8 cellular contexts compared by ENCODE assay signal in the genomic region with DNA sequence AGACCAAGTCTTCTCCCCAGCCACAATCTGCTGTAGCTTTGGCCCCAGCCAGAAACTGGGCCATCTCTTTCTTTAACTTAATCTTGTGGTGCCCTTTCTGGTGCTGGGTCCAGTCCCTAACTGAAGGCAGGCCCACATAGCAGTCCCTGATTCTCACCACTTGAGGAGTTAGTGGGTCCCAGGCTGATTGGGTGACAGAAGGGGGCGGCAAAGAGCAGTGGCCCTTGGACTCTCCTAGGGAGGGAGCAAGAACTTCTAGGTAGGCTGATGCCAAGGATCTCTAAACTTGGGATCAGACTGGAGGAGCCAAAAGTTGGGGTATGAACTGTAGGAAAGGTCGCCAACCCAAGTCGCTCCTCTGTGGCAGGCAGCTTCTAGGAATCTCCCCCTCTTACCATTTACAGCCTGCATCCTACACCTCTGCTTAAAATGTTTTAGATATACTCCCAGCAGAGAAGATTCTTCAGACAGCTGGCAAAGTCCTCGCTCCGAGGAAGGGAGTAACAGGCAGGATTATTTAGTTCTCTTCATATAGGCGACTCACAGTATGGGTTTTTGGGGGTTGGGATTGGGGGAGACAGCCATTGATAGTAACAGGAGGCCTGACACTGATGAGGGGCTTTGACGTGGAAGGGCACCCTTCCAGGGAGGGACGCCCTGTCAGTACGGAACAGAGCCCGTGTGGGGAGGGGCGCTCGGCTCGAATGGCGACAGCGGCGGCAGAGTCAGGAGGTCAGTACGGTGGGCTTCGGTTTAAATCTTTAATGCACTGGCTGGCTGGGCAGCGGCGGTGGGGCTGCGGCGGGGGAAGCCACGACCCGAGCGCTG. TPM values are rescaled to one million over a fixed set of nuclear protein-coding genes. Genes with fewer than 3 reads are reported as not detected.
DNase-seq lines count a peak whose midpoint lies in the region; ATAC-seq and TF ChIP-seq lines count a peak whose summit lies in the region.

No MANE protein-coding gene starts in this region.

- TF ChIP-seq CTCF in activated B cell treated with CpG ODN at 0.5 μM for 24 hours (IDR thresholded peaks at IDR 0.05) = no peak
- TF ChIP-seq CTCF in chondrocyte (IDR thresholded peaks at IDR 0.05) = peak; percentile 84

- CTCF ChIA-PET in activated B cell treated with CpG ODN at 0.5 μM for 24 hours (lab: Charles Lee) = interaction anchor here (1.0 to 3.9 kb wide), 5 partner anchors 17 to 52 kb away, joined by 3 to 14 read pairs (median 5); a partner anchor contains a TSS

- peak overlapping the region; percentile 62 for H3K27ac Mint-ChIP-seq in activated B cell treated with CpG ODN at 0.5 μM for 24 hours
- H3K27ac Mint-ChIP-seq in chondrocyte (ENCODE audit: unreplicated experiment) = peak overlapping the region; percentile 97

- H3K4me3 Mint-ChIP-seq in activated B cell treated with CpG ODN at 0.5 μM for 24 hours = peak overlapping the region; percentile 88
- H3K4me3 Mint-ChIP-seq in chondrocyte (ENCODE audit: unreplicated experiment) = peak overlapping the region; percentile 91

- H3K36me3 Mint-ChIP-seq in activated B cell treated with CpG ODN at 0.5 μM for 24 hours (ENCODE audit: low read depth) = peaks cover 4% of the 10 kb centered on the region
- peaks cover 4% of the 10 kb centered on the region for H3K36me3 Mint-ChIP-seq in chondrocyte (ENCODE audit: low read depth)

- H3K27me3 Mint-ChIP-seq in activated B cell treated with CpG ODN at 0.5 μM for 24 hours = no peaks in the 10 kb centered on the region
- no peaks in the 10 kb centered on the region for H3K27me3 Mint-ChIP-seq in chondrocyte (ENCODE audit: low read depth)

- H3K9me3 Mint-ChIP-seq in activated B cell treated with CpG ODN at 0.5 μM for 24 hours (peaks cover 7% of the 10 kb centered on the region), chondrocyte (ENCODE audit: low read depth) (no peaks in the 10 kb centered on the region)

- DNase-seq in DMS53 (lab: John Stamatoyannopoulos, UW) (peak; percentile 71), MV-4-11 (lab: John Stamatoyannopoulos, UW) (peak; percentile 78), activated B cell treated with CpG ODN at 0.5 μM for 24 hours (peak; percentile 68), chondrocyte (ENCODE audit: low spot score) (no peak), kidney glomerular epithelial cell (lab: John Stamatoyannopoulos, UW) (peak; percentile 59)
- DNase-seq in stimulated activated CD4-positive, alpha-beta T cell treated with anti-CD3 and anti-CD28 coated beads, Interleukin-12 subunit alpha, Interleukin-12 subunit beta, amount 100 ng/mL, for 48 hours (ENCODE audit: low read depth in 2 of 3, low spot score in 1 of 3) = peak; percentile 49 to 69 (median 61)

- H3K4me1 Mint-ChIP-seq in activated B cell treated with CpG ODN at 0.5 μM for 24 hours (peaks cover 11% of the 10 kb centered on the region), chondrocyte (ENCODE audit: low read depth) (peaks cover 20% of the 10 kb centered on the region)

- POLR2A ChIA-PET in activated B cell treated with CpG ODN at 0.5 μM for 24 hours (lab: Charles Lee) = interaction anchor here (0.5 to 2.2 kb wide), 9 partner anchors 8 to 987 kb away, joined by 3 to 19 read pairs (median 4); a partner anchor contains a TSS

- intact Hi-C loops in activated B cell treated with CpG ODN at 0.5 μM for 24 hours (cut with micrococcal nuclease) = loop anchor here (1.0 to 10.0 kb wide), 11 partner anchors 18 to 1070 kb away; a partner anchor contains a TSS

- peak; percentile 56 for ATAC-seq in GM21825 (IDR thresholded peaks at IDR 0.05; ENCODE audit: unreplicated experiment)
- ATAC-seq in activated B cell treated with CpG ODN at 0.5 μM for 24 hours (ENCODE audit: low read depth) = peak; percentile 51
- ATAC-seq in GM19324 (IDR thresholded peaks at IDR 0.05; ENCODE audit: low FRiP score, unreplicated experiment) = no peak

RNA-seq across cellular contexts. Expression of a gene that starts 2.0 kb away (rescaled TPM):
- not detected in 2 replicates for total RNA-seq in activated B cell treated with CpG ODN at 0.5 μM for 24 hours
- total RNA-seq in chondrocyte = not detected in 3 replicates

RNA-seq across cellular contexts. Expression of a gene that starts 12.5 kb away (rescaled TPM):
- total RNA-seq in activated B cell treated with CpG ODN at 0.5 μM for 24 hours = 11.2 and 18.8 TPM in 2 replicates
- 32.0 to 33.7 TPM (median 32.9 TPM) in 3 replicates for total RNA-seq in chondrocyte

RNA-seq across cellular contexts. Expression of a gene that starts 18.0 kb away (rescaled TPM):
- 55.9 and 62.5 TPM in 2 replicates for total RNA-seq in activated B cell treated with CpG ODN at 0.5 μM for 24 hours
- 35.5 to 51.8 TPM (median 38.2 TPM) in 3 replicates for total RNA-seq in chondrocyte

RNA-seq across cellular contexts. Expression of a gene that starts 26.6 kb away (rescaled TPM):
- not detected in 2 replicates for total RNA-seq in activated B cell treated with CpG ODN at 0.5 μM for 24 hours
- not detected in 3 replicates for total RNA-seq in chondrocyte

RNA-seq across cellular contexts. Expression of a gene that starts 26.9 kb away (rescaled TPM):
- total RNA-seq in activated B cell treated with CpG ODN at 0.5 μM for 24 hours (27.2 TPM in 2 replicates), chondrocyte (71.6 to 84.9 TPM (median 76.7 TPM) in 3 replicates)
